8 cellular contexts compared by ENCODE assay signal in genomic region chr21:45307597-45308158, GRCh38. TPM values are rescaled to one million over a fixed set of nuclear protein-coding genes. Genes with fewer than 3 reads are reported as not detected.
A peak's percentile ranks its signal among the peaks of the same experiment; 100 is the strongest.
DNase-seq lines count a peak whose midpoint lies in the region; ATAC-seq and TF ChIP-seq lines count a peak whose summit lies in the region.
"Not testable (repeated sequence)": the region's sequence is repeated elsewhere in the genome, so short reads cannot be mapped to it uniquely, and the experiment has no call there.

No MANE protein-coding gene starts in this region.

- not testable (repeated sequence) for DNase-seq in AG04450 (ENCODE audit: low read depth, low spot score); esophagus muscularis mucosa (ENCODE audit: extremely low spot score); right cardiac atrium; tibial artery
- DNase-seq in RWPE2 (ENCODE audit: low spot score) (peak; percentile 1), sciatic nerve (ENCODE audit: low spot score) (peak; percentile 26)

- H3K4me1 Mint-ChIP-seq in brain, result peaks cover 42% of the 10 kb centered on the region
- H3K4me1 Mint-ChIP-seq in nephron, result peaks cover 64% of the 10 kb centered on the region

- H3K27me3 ChIP-seq in AG04450 (ENCODE audit: control insufficient read depth, insufficient read depth, low read length); RWPE2 (ENCODE audit: insufficient read depth, poor library complexity, severe bottlenecking); esophagus muscularis mucosa; right cardiac atrium (ENCODE audit: control insufficient read depth, insufficient read depth); tibial artery: not testable (repeated sequence)

- POLR2A ChIA-PET in AG04450 (lab: Yijun Ruan, JAX), result interaction anchor here (1.9 kb wide), 1 partner anchor 20 kb away, joined by 8 read pairs; the partner anchor contains the start of gene POFUT2

- not testable (repeated sequence) for H3K36me3 Mint-ChIP-seq in brain; nephron (ENCODE audit: low read depth)

- H3K27ac Mint-ChIP-seq in brain (peak overlapping the region in 3 of 5 experiments; percentile 72 to 94 (median 78)), nephron (peak overlapping the region; percentile 54 to 86 (median 75))

- not testable (repeated sequence) for TF ChIP-seq POLR2A in esophagus muscularis mucosa (IDR thresholded peaks at IDR 0.05; ENCODE audit: low read depth)

- H3K4me1 ChIP-seq in RWPE2 (ENCODE audit: insufficient read depth, poor library complexity, severe bottlenecking); right cardiac atrium (ENCODE audit: control insufficient read depth, insufficient read depth, low read length): not testable (repeated sequence)
- H3K4me1 ChIP-seq in esophagus muscularis mucosa, result peaks cover 46 to 54% (median 50%) of the 10 kb centered on the region in 4 donors
- peaks cover 0 to 45% (median 33%) of the 10 kb centered on the region in 4 donors for H3K4me1 ChIP-seq in tibial artery

- not testable (repeated sequence) for H3K4me3 ChIP-seq in AG04450 (ENCODE audit: low read depth, low read length); RWPE2 (ENCODE audit: severe bottlenecking); right cardiac atrium (ENCODE audit: low read length); tibial artery
- H3K4me3 ChIP-seq in esophagus muscularis mucosa, result peak overlapping the region in 1 of 4 donors; percentile 16

- peaks cover 3 to 13% (median 6%) of the 10 kb centered on the region in 5 experiments for H3K9me3 Mint-ChIP-seq in brain
- not testable (repeated sequence) for H3K9me3 Mint-ChIP-seq in nephron

- not testable (repeated sequence) for TF ChIP-seq CTCF in AG04450 (IDR thresholded peaks at IDR 0.05; ENCODE audit: low read depth, low read length); RWPE2 (IDR thresholded peaks at IDR 0.05; ENCODE audit: poor library complexity, severe bottlenecking); brain (conservative IDR thresholded peaks at IDR 0.05); esophagus muscularis mucosa (IDR thresholded peaks at IDR 0.05); nephron (IDR thresholded peaks at IDR 0.05; ENCODE audit: unreplicated experiment in 3 of 3); tibial artery (IDR thresholded peaks at IDR 0.05)

- CTCF ChIA-PET in AG04450 (lab: Charles Lee), result interaction anchor here (1.7 kb wide), 1 partner anchor 16 kb away, joined by 5 read pairs; no protein-coding TSS in a partner anchor

- H3K4me3 Mint-ChIP-seq in brain, result peak overlapping the region in 1 of 5 experiments; percentile 14
- peak overlapping the region in 2 of 3 experiments; percentile 48 to 57 for H3K4me3 Mint-ChIP-seq in nephron

- TF ChIP-seq EP300 in esophagus muscularis mucosa (IDR thresholded peaks at IDR 0.05), result not testable (repeated sequence)

- H3K27ac ChIP-seq in AG04450 (ENCODE audit: low read depth, low read length) (peak overlapping the region; percentile 86), esophagus muscularis mucosa (replicated peaks in 1 of 4) (peak overlapping the region; percentile 78 to 85 (median 81)), right cardiac atrium (ENCODE audit: low read length) (peak overlapping the region; percentile 40), tibial artery (peak overlapping the region; percentile 84 to 98)
- not testable (repeated sequence) for H3K27ac ChIP-seq in RWPE2 (ENCODE audit: poor library complexity, severe bottlenecking)

- not testable (repeated sequence) for ATAC-seq in RWPE2 (ENCODE audit: low read depth); right cardiac atrium; sciatic nerve

- intact Hi-C loops in esophagus muscularis mucosa (cut with DNase I); sciatic nerve (cut with DNase I): not testable (repeated sequence)
- intact Hi-C loops in right cardiac atrium (cut with DNase I) (loop anchor here in 1 of 4 donors (5.0 kb wide), 1 partner anchor 55 kb away; no protein-coding TSS in a partner anchor), tibial artery (cut with DNase I; ENCODE audit: low total_unique reads) (loop anchor here (5.0 kb wide), 1 partner anchor 125 kb away; no protein-coding TSS in a partner anchor)

- H3K27me3 Mint-ChIP-seq in brain; nephron (ENCODE audit: low read depth): not testable (repeated sequence)

- H3K36me3 ChIP-seq in RWPE2 (ENCODE audit: low read depth); esophagus muscularis mucosa; tibial artery: not testable (repeated sequence)

- not testable (repeated sequence) for H3K9me3 ChIP-seq in AG04450 (ENCODE audit: control insufficient read depth, insufficient read depth, low read length); RWPE2 (ENCODE audit: severe bottlenecking); esophagus muscularis mucosa; right cardiac atrium (ENCODE audit: control insufficient read depth, low read length); tibial artery

- 76% methylated on average over 17 of the region's 17 CpGs for WGBS in esophagus muscularis mucosa
- WGBS in right cardiac atrium, result 87% methylated on average over 17 of the region's 17 CpGs

RNA-seq across cellular contexts. Expression of gene POFUT2, which starts 20.0 kb away (rescaled TPM):
- polyA plus RNA-seq in AG04450 (2011; rRNA removed) (34.2 and 35.5 TPM in 2 replicates), brain (ENCODE audit: insufficient read depth, low read depth, low replicate concordance) (11.5 TPM), right cardiac atrium (14.1 TPM)
- polyA minus RNA-seq in AG04450 (2011; rRNA and poly(A)+ RNA removed), result 15.6 and 26.6 TPM in 2 replicates
- total RNA-seq in esophagus muscularis mucosa (10 to 100 TPM; 15.8 to 21.6 (median 18.7) TPM), right cardiac atrium (10 to 100 TPM; 16.0 to 20.3 (median 19.1) TPM), sciatic nerve (44.2 TPM)
